Comparison of ENCODE assay signal across 15 cellular contexts in the genomic region with DNA sequence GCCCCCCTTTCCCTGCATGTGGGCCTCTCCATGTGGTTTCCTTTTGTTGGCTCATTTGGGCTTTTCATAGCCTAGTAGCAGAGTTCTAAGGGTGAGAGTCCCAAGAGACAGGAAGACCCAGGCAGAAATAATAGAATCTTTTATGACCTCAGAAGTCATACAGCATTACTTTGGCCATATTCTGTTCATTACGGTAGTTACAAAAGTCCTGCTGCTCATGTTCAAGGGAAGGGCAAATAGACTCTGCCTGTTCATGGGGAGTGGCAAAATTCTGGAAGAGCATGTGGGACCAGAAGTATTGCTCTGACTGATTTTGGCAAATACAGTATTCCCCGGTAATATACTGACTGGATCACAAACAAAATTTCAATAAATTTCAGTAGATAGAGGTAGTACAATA.
DNase-seq lines count a peak whose midpoint lies in the region; ATAC-seq and TF ChIP-seq lines count a peak whose summit lies in the region.
"Had no signal": no experiment of that assay in that cellular context is flagged by ENCODE, and none has a peak within 500 bp of the region (broad histone marks: within the 10 kb centered on the region; RNA-seq: fewer than 3 reads in every experiment).

No MANE protein-coding gene starts in this region.

- ATAC-seq in IMR-90 (ENCODE audit: low read depth), result no peak
- no peak for ATAC-seq in GM19455 (IDR thresholded peaks at IDR 0.05; ENCODE audit: unreplicated experiment)
- ATAC-seq in upper lobe of left lung (ENCODE audit: low FRiP score in 2 of 2), result no peak
- ATAC-seq: HCT116 had no signal

- no peak overlapping the region for H4K5ac ChIP-seq in IMR-90 (ENCODE audit: low read depth, low read length)

- H4K20me1 ChIP-seq in BLaER1 (no peaks in the 10 kb centered on the region), IMR-90 (ENCODE audit: insufficient read depth, low read length) (no peaks in the 10 kb centered on the region; the same call in 1 of the 2 replicates)

- H4K91ac ChIP-seq in IMR-90 (ENCODE audit: insufficient read depth, low read depth, low read length) (no peak overlapping the region), mesenchymal stem cell (ENCODE audit: low read length) (no peak overlapping the region)

- CTCF ChIA-PET in IMR-90 (lab: Yijun Ruan, JAX), result no interaction called here

- no peaks in the 10 kb centered on the region for H3K36me3 ChIP-seq in BLaER1
- H3K36me3 ChIP-seq in IMR-90 (ENCODE audit: control insufficient read depth, insufficient read depth, low read length), result no peaks in the 10 kb centered on the region
- no peaks in the 10 kb centered on the region for H3K36me3 ChIP-seq in mesenchymal stem cell (ENCODE audit: control insufficient read depth in 1 of 2, insufficient read depth in 2 of 2, low read depth in 1 of 2, low read length in 2 of 2)
- no peaks in the 10 kb centered on the region for H3K36me3 ChIP-seq in upper lobe of left lung

- peak overlapping the region; percentile 41 for H3K18ac ChIP-seq in IMR-90 (ENCODE audit: low read depth, low read length)
- peak overlapping the region in 1 of 2 experiments; percentile 62 for H3K18ac ChIP-seq in mesenchymal stem cell (ENCODE audit: low read depth in 1 of 2, low read length in 2 of 2)

- no peak for TF ChIP-seq RAD21 in IMR-90 (IDR thresholded peaks at IDR 0.05; ENCODE audit: low read length)

- no CpG with 5 or more reads among the region's 2 CpGs for WGBS in IMR-90 (ENCODE audit: extremely low coverage in 2 of 2, insufficient read length in 1 of 2), 2 experiments
- WGBS in mesenchymal stem cell, result 67% methylated on average over 1 of the region's 2 CpGs
- 71 to 85% methylated on average over 2 of the region's 2 CpGs for WGBS in upper lobe of left lung, 2 donors

- H2BK20ac ChIP-seq in IMR-90 (ENCODE audit: low read depth, low read length), result no peak overlapping the region

- no peak for TF ChIP-seq EP300 in upper lobe of left lung (IDR thresholded peaks at IDR 0.05)

- BruUV-seq in IMR-90 (replicated peaks; lab: Mats Ljungman, UMichigan), result no TSS peak

- H3K9ac ChIP-seq in BLaER1, result no peak overlapping the region
- H3K9ac ChIP-seq in IMR-90 (ENCODE audit: low read depth, low read length), result no peak overlapping the region
- no peak overlapping the region for H3K9ac ChIP-seq in mesenchymal stem cell (ENCODE audit: low read length)

- H2AK5ac ChIP-seq in IMR-90 (ENCODE audit: low read depth, low read length) (no peak overlapping the region), mesenchymal stem cell (ENCODE audit: low read length, severe bottlenecking) (no peak overlapping the region)

- DNase-seq in IMR-90, result no peak
- DNase-seq in SK-MEL-5 (ENCODE audit: low read depth, low spot score), result peak; percentile 9
- DNase-seq in mesenchymal stem cell, result no peak
- DNase-seq in KBM-7, result no peak
- DNase-seq in activated naive CD4-positive, alpha-beta T cell treated with Interleukin-2 at 50 U/mL for 16 hours, result no peak
- no peak for DNase-seq in upper lobe of left lung
- DNase-seq: 8988T; AML-193; C1 segment of cervical spinal cord; Calu3; CD4-positive, alpha-beta T cell; DMS 273 treated with DMSO at 0.1 percent for 48 hours had no signal

- no peak overlapping the region for H3K56ac ChIP-seq in IMR-90 (ENCODE audit: extremely low read depth, insufficient read depth, low read length)

- H3K79me1 ChIP-seq in IMR-90 (ENCODE audit: low read depth in 1 of 2, low read length in 2 of 2) (no peaks in the 10 kb centered on the region), mesenchymal stem cell (replicated peaks; ENCODE audit: low read length, poor library complexity, severe bottlenecking) (no peaks in the 10 kb centered on the region)

- H2AK9ac ChIP-seq in IMR-90 (replicated peaks; ENCODE audit: low read depth, low read length, poor library complexity), result no peak overlapping the region

- no peak overlapping the region for H3K27ac ChIP-seq in BLaER1
- no peak overlapping the region for H3K27ac ChIP-seq in IMR-90 (ENCODE audit: insufficient read depth, low read length)
- no peak overlapping the region for H3K27ac ChIP-seq in mesenchymal stem cell (ENCODE audit: low read length, poor library complexity, severe bottlenecking)
- H3K27ac ChIP-seq in upper lobe of left lung, result no peak overlapping the region

- no peak overlapping the region for H3K4ac ChIP-seq in IMR-90 (ENCODE audit: low read depth, low read length)
- peak overlapping the region in 1 of 2 experiments; percentile 95 for H3K4ac ChIP-seq in mesenchymal stem cell (ENCODE audit: low read depth in 1 of 2, low read length in 2 of 2)

- TF ChIP-seq CTCF in IMR-90 (conservative IDR thresholded peaks at IDR 0.05; ENCODE audit: low read depth, low read length), result no peak
- no peak for TF ChIP-seq CTCF in upper lobe of left lung (IDR thresholded peaks at IDR 0.05)

- peaks cover 37% of the 10 kb centered on the region for H3K4me1 ChIP-seq in BLaER1
- H3K4me1 ChIP-seq in IMR-90 (ENCODE audit: control insufficient read depth, insufficient read depth, low read length), result peaks cover 8% of the 10 kb centered on the region
- no peaks in the 10 kb centered on the region for H3K4me1 ChIP-seq in mesenchymal stem cell (ENCODE audit: control insufficient read depth, insufficient read depth, low read depth, low read length)
- peaks cover 0 to 5% (median 2%) of the 10 kb centered on the region in 4 donors for H3K4me1 ChIP-seq in upper lobe of left lung

- H2BK120ac ChIP-seq in IMR-90 (ENCODE audit: low read depth, low read length), result no peak overlapping the region
- H2BK120ac ChIP-seq in mesenchymal stem cell (ENCODE audit: low read depth, low read length), result no peak overlapping the region

- dilution Hi-C loops in IMR-90 (cut with HindIII; ENCODE audit: low sequenced_read_pairs, unreplicated experiment), result no loop called here

- H2AFZ ChIP-seq in IMR-90 (replicated peaks; ENCODE audit: low read length, poor library complexity) (no peak overlapping the region), mesenchymal stem cell (ENCODE audit: low read depth, low read length) (no peak overlapping the region)

- no peak overlapping the region for H3K4me3 ChIP-seq in BLaER1
- H3K4me3 ChIP-seq in IMR-90 (ENCODE audit: insufficient read depth, low read depth, low read length), result no peak overlapping the region
- H3K4me3 ChIP-seq in mesenchymal stem cell (ENCODE audit: insufficient read depth in 1 of 2, low read depth in 1 of 2, low read length in 2 of 2), result no peak overlapping the region
- no peak overlapping the region for H3K4me3 ChIP-seq in upper lobe of left lung

- H3K4me2 ChIP-seq in BLaER1 (peak overlapping the region; percentile 58), IMR-90 (ENCODE audit: low read depth, low read length) (no peak overlapping the region), mesenchymal stem cell (ENCODE audit: low read length, poor library complexity, severe bottlenecking) (no peak overlapping the region)

- H3K14ac ChIP-seq in IMR-90 (replicated peaks; ENCODE audit: low read depth, low read length) (no peak overlapping the region), mesenchymal stem cell (ENCODE audit: low read length in 2 of 2) (no peak overlapping the region)

- H2BK12ac ChIP-seq in mesenchymal stem cell (ENCODE audit: low read length in 2 of 2), result peak overlapping the region; percentile 72 to 95

- TF ChIP-seq POLR2A in IMR-90 (IDR thresholded peaks at IDR 0.05; ENCODE audit: low read depth, low read length) (no peak), upper lobe of left lung (IDR thresholded peaks at IDR 0.05) (no peak)

- peak overlapping the region; percentile 63; the same call in 1 of the 3 replicates for H2BK15ac ChIP-seq in IMR-90 (ENCODE audit: low read depth, low read length)
- no peak overlapping the region for H2BK15ac ChIP-seq in mesenchymal stem cell (ENCODE audit: low read depth, poor library complexity, severe bottlenecking)

- peaks cover 2% of the 10 kb centered on the region; the same call in 1 of the 2 replicates for H3K9me1 ChIP-seq in IMR-90 (ENCODE audit: insufficient read depth, low read length)

- no peak overlapping the region for H4K8ac ChIP-seq in IMR-90 (ENCODE audit: low read depth in 2 of 2, low read length in 2 of 2)
- H4K8ac ChIP-seq in mesenchymal stem cell (ENCODE audit: low read length), result no peak overlapping the region

- H2BK5ac ChIP-seq in IMR-90 (ENCODE audit: low read depth, low read length, poor library complexity, severe bottlenecking) (no peak overlapping the region), mesenchymal stem cell (ENCODE audit: low read depth, low read length, poor library complexity, severe bottlenecking) (no peak overlapping the region)

- intact Hi-C loops in IMR-90 (cut with micrococcal nuclease), result no loop called here

- H3K27me3 ChIP-seq in BLaER1, result no peaks in the 10 kb centered on the region
- H3K27me3 ChIP-seq in IMR-90 (ENCODE audit: control insufficient read depth, insufficient read depth, low read length), result no peaks in the 10 kb centered on the region
- no peaks in the 10 kb centered on the region for H3K27me3 ChIP-seq in mesenchymal stem cell (ENCODE audit: control insufficient read depth in 1 of 2, insufficient read depth in 1 of 2, low read length in 2 of 2)
- H3K27me3 ChIP-seq in upper lobe of left lung, result no peaks in the 10 kb centered on the region

- H3K23ac ChIP-seq in IMR-90 (ENCODE audit: low read depth, low read length) (no peak overlapping the region), mesenchymal stem cell (ENCODE audit: low read length in 2 of 2) (no peak overlapping the region)

- H3K9me3 ChIP-seq in BLaER1 (peaks cover 4% of the 10 kb centered on the region; the same call in 1 of the 2 replicates), IMR-90 (ENCODE audit: control insufficient read depth, insufficient read depth, low read length) (no peaks in the 10 kb centered on the region), mesenchymal stem cell (ENCODE audit: control insufficient read depth, low read length) (no peaks in the 10 kb centered on the region), upper lobe of left lung (no peaks in the 10 kb centered on the region)

- POLR2A ChIA-PET in IMR-90 (lab: Charles Lee; ENCODE audit: unreplicated experiment), result no interaction called here

- in situ Hi-C loops in IMR-90 (cut with MboI; ENCODE audit: low sequenced_read_pairs) (no loop called here), SK-MEL-5 (cut with HindIII; ENCODE audit: low pct_unique_long_range_greater_than_20kb, low sequenced_read_pairs) (no loop called here), KBM-7 (cut with MboI; ENCODE audit: low pct_unique_long_range_greater_than_20kb, low sequenced_read_pairs) (no loop called here)

TF ChIP-seq in IMR-90, 13 proteins besides CTCF, POLR2A, EP300 and RAD21 (continues in another document):
- TF ChIP-seq RCOR1 (IDR thresholded peaks at IDR 0.05; ENCODE audit: insufficient replicate concordance, low read length) (no peak), CEBPB (IDR thresholded peaks at IDR 0.05; ENCODE audit: low read depth, low read length) (no peak), MAZ (IDR thresholded peaks at IDR 0.05; ENCODE audit: borderline replicate concordance, low read depth, low read length) (no peak), MAFK (IDR thresholded peaks at IDR 0.05; ENCODE audit: low read depth, low read length) (no peak)
